Comparison of ENCODE assay signal across 10 cellular contexts in genomic region chr5:140343849-140344248, GRCh38. TPM values are rescaled to one million over a fixed set of nuclear protein-coding genes. Genes with fewer than 3 reads are reported as not detected.
DNase-seq lines count a peak whose midpoint lies in the region; ATAC-seq, FAIRE-seq and TF ChIP-seq lines count a peak whose summit lies in the region.
"Not testable (repeated sequence)": the region's sequence is repeated elsewhere in the genome, so short reads cannot be mapped to it uniquely, and the experiment has no call there.
"Had no signal": no experiment of that assay in that cellular context is flagged by ENCODE, and none has a peak within 500 bp of the region (broad histone marks: within the 10 kb centered on the region; RNA-seq: fewer than 3 reads in every experiment).

No MANE protein-coding gene starts in this region.

- not testable (repeated sequence) for H3K9me3 ChIP-seq in OCI-LY7 (ENCODE audit: low read length); keratinocyte (ENCODE audit: control insufficient read depth, low read depth, low read length)

- FAIRE-seq in keratinocyte (lab: Jason Lieb, UNC): not testable (repeated sequence)

- not testable (repeated sequence) for H3K27ac ChIP-seq in OCI-LY7 (ENCODE audit: low read depth, low read length, poor library complexity, severe bottlenecking)
- peak overlapping the region; percentile 49 for H3K27ac ChIP-seq in keratinocyte (ENCODE audit: control insufficient read depth, insufficient read depth, low read length)

- H3K9me1 ChIP-seq in keratinocyte (ENCODE audit: control insufficient read depth, extremely low read depth, insufficient read depth, low read length): peaks cover 16% of the 10 kb centered on the region

- not testable (repeated sequence) for H3K79me2 ChIP-seq in OCI-LY7 (ENCODE audit: insufficient read depth, low read depth, low read length)
- peaks cover 55% of the 10 kb centered on the region for H3K79me2 ChIP-seq in keratinocyte (ENCODE audit: control insufficient read depth, insufficient read depth, low read length)

- H2AFZ ChIP-seq in OCI-LY7 (ENCODE audit: low read length); keratinocyte (ENCODE audit: control insufficient read depth, low read length): not testable (repeated sequence)

- not testable (repeated sequence) for H3K27me3 ChIP-seq in keratinocyte (ENCODE audit: control insufficient read depth, extremely low read depth, insufficient read depth, low read length)

- H3K4me2 ChIP-seq in OCI-LY7 (ENCODE audit: low read length) (peak overlapping the region; percentile 79; the same call in 1 of the 2 replicates), keratinocyte (ENCODE audit: control insufficient read depth, extremely low read depth, insufficient read depth, low read depth, low read length) (peak overlapping the region; percentile 98)

- intact Hi-C loops in CD14-positive monocyte (cut with micrococcal nuclease): loop anchor here in 1 of 2 donors (5.0 kb wide), 1 partner anchor 37 kb away; no protein-coding TSS in a partner anchor
- intact Hi-C loops in OCI-LY7 (cut with micrococcal nuclease; ENCODE audit: unreplicated experiment): not testable (repeated sequence)
- intact Hi-C loops in activated CD4-positive, alpha-beta T cell treated with anti-CD3 and anti-CD28 coated beads, Interleukin-2, amount 10 ng/mL, durations not matched to agents 24 days and 14 days (cut with micrococcal nuclease): loop anchor here (2.0 kb wide), 1 partner anchor 169 kb away; the partner anchor contains the start of gene CYSTM1
- intact Hi-C loops in activated T-helper 2 cell treated with anti-CD3 and anti-CD28 coated beads, Interferon-gamma antibody, Interleukin-2, Interleukin-4, amounts not matched to agents 10 μg/mL and 5 μg/mL and 100 μg/mL, durations not matched to agents 14 hours and 24 hours and 36 hours (cut with micrococcal nuclease): loop anchor here (2.0 kb wide), 1 partner anchor 41 kb away; the partner anchor contains the start of gene PFDN1

- not testable (repeated sequence) for H3K27me3 Mint-ChIP-seq in CD14-positive monocyte (ENCODE audit: low read depth in 3 of 3); activated CD4-positive, alpha-beta T cell treated with anti-CD3 and anti-CD28 coated beads, Interleukin-2, amount 10 ng/mL, durations not matched to agents 24 days and 14 days; activated T-helper 2 cell treated with anti-CD3 and anti-CD28 coated beads, Interferon-gamma antibody, Interleukin-2, Interleukin-4, amounts not matched to agents 10 μg/mL and 5 μg/mL and 100 μg/mL, durations not matched to agents 14 hours and 24 hours and 36 hours (ENCODE audit: low read depth); chondrocyte (ENCODE audit: low read depth)
- H3K27me3 Mint-ChIP-seq in nephron (ENCODE audit: low read depth): peaks cover 47% of the 10 kb centered on the region
- H3K27me3 Mint-ChIP-seq in stimulated activated naive CD8-positive, alpha-beta T cell treated with anti-CD3 and anti-CD28 coated beads, Interleukin-15, amount 100 ng/mL, for 72 hours: peaks cover 24% of the 10 kb centered on the region

- peaks cover 46 to 63% of the 10 kb centered on the region in 2 donors for H3K36me3 Mint-ChIP-seq in CD14-positive monocyte
- peaks cover 44% of the 10 kb centered on the region for H3K36me3 Mint-ChIP-seq in activated CD4-positive, alpha-beta T cell treated with anti-CD3 and anti-CD28 coated beads, Interleukin-2, amount 10 ng/mL, durations not matched to agents 24 days and 14 days (ENCODE audit: low read depth)
- peaks cover 56% of the 10 kb centered on the region for H3K36me3 Mint-ChIP-seq in activated T-helper 2 cell treated with anti-CD3 and anti-CD28 coated beads, Interferon-gamma antibody, Interleukin-2, Interleukin-4, amounts not matched to agents 10 μg/mL and 5 μg/mL and 100 μg/mL, durations not matched to agents 14 hours and 24 hours and 36 hours (ENCODE audit: low read depth)
- H3K36me3 Mint-ChIP-seq in chondrocyte (ENCODE audit: low read depth); nephron (ENCODE audit: low read depth): not testable (repeated sequence)

- H3K27ac Mint-ChIP-seq in CD14-positive monocyte: peak overlapping the region; percentile 18 to 98 (median 91)
- H3K27ac Mint-ChIP-seq in activated CD4-positive, alpha-beta T cell treated with anti-CD3 and anti-CD28 coated beads, Interleukin-2, amount 10 ng/mL, durations not matched to agents 24 days and 14 days: peak overlapping the region; percentile 98
- not testable (repeated sequence) for H3K27ac Mint-ChIP-seq in activated T-helper 2 cell treated with anti-CD3 and anti-CD28 coated beads, Interferon-gamma antibody, Interleukin-2, Interleukin-4, amounts not matched to agents 10 μg/mL and 5 μg/mL and 100 μg/mL, durations not matched to agents 14 hours and 24 hours and 36 hours; chondrocyte (ENCODE audit: unreplicated experiment); nephron; stimulated activated naive CD8-positive, alpha-beta T cell treated with anti-CD3 and anti-CD28 coated beads, Interleukin-15, amount 100 ng/mL, for 72 hours

- TSS peak; percentile 45 for BruUV-seq in OCI-LY7 (replicated peaks; lab: Mats Ljungman, UMichigan)

- POLR2A ChIA-PET in OCI-LY7 (lab: Charles Lee): interaction anchor here (0.6 to 4.2 kb wide), 14 partner anchors 14 to 145 kb away, joined by 3 to 25 read pairs (median 4); partner anchors contain the start of genes PFDN1 and SLC4A9

- DNase-seq in CD14-positive monocyte (ENCODE audit: low spot score); OCI-LY7 (ENCODE audit: low spot score); activated CD4-positive, alpha-beta T cell treated with anti-CD3 and anti-CD28 coated beads, Interleukin-2, amount 10 ng/mL, durations not matched to agents 24 days and 14 days; activated T-helper 2 cell treated with anti-CD3 and anti-CD28 coated beads, Interferon-gamma antibody, Interleukin-2, Interleukin-4, amounts not matched to agents 10 μg/mL and 5 μg/mL and 100 μg/mL, durations not matched to agents 14 hours and 24 hours and 36 hours (ENCODE audit: low spot score); keratinocyte (ENCODE audit: low read depth, low spot score); stimulated activated naive CD8-positive, alpha-beta T cell treated with anti-CD3 and anti-CD28 coated beads, Interleukin-15, amount 100 ng/mL, for 72 hours: not testable (repeated sequence)
- DNase-seq in chondrocyte (ENCODE audit: low spot score): peak; percentile 6

- dilution Hi-C loops in keratinocyte (cut with MboI; ENCODE audit: extremely low pct_ligation_motif_present, low sequenced_read_pairs): not testable (repeated sequence)

- H3K4me3 Mint-ChIP-seq in CD14-positive monocyte (peak overlapping the region; percentile 49 to 100), nephron (peak overlapping the region in 2 of 3 experiments; percentile 40 to 45)
- H3K4me3 Mint-ChIP-seq in activated CD4-positive, alpha-beta T cell treated with anti-CD3 and anti-CD28 coated beads, Interleukin-2, amount 10 ng/mL, durations not matched to agents 24 days and 14 days: peak overlapping the region; percentile 89
- H3K4me3 Mint-ChIP-seq in activated T-helper 2 cell treated with anti-CD3 and anti-CD28 coated beads, Interferon-gamma antibody, Interleukin-2, Interleukin-4, amounts not matched to agents 10 μg/mL and 5 μg/mL and 100 μg/mL, durations not matched to agents 14 hours and 24 hours and 36 hours (ENCODE audit: low read depth): peak overlapping the region; percentile 87
- H3K4me3 Mint-ChIP-seq in chondrocyte (ENCODE audit: unreplicated experiment): not testable (repeated sequence)
- H3K4me3 Mint-ChIP-seq in stimulated activated naive CD8-positive, alpha-beta T cell treated with anti-CD3 and anti-CD28 coated beads, Interleukin-15, amount 100 ng/mL, for 72 hours: peak overlapping the region; percentile 19 to 86

- not testable (repeated sequence) for H3K4me3 ChIP-seq in OCI-LY7 (ENCODE audit: low read depth, low read length, poor library complexity, severe bottlenecking)
- H3K4me3 ChIP-seq in keratinocyte (ENCODE audit: control insufficient read depth in 2 of 3, extremely low read depth in 1 of 3, insufficient read depth in 2 of 3, low read depth in 1 of 3, low read length in 3 of 3): peak overlapping the region in 1 of 3 experiments; percentile 73

- H3K9me3 Mint-ChIP-seq in CD14-positive monocyte; activated CD4-positive, alpha-beta T cell treated with anti-CD3 and anti-CD28 coated beads, Interleukin-2, amount 10 ng/mL, durations not matched to agents 24 days and 14 days; activated T-helper 2 cell treated with anti-CD3 and anti-CD28 coated beads, Interferon-gamma antibody, Interleukin-2, Interleukin-4, amounts not matched to agents 10 μg/mL and 5 μg/mL and 100 μg/mL, durations not matched to agents 14 hours and 24 hours and 36 hours; chondrocyte (ENCODE audit: low read depth); nephron; stimulated activated naive CD8-positive, alpha-beta T cell treated with anti-CD3 and anti-CD28 coated beads, Interleukin-15, amount 100 ng/mL, for 72 hours: not testable (repeated sequence)

- not testable (repeated sequence) for ATAC-seq in stimulated activated naive CD8-positive, alpha-beta T cell treated with anti-CD3 and anti-CD28 coated beads, Interleukin-15, amount 100 ng/mL, for 72 hours

- H4K20me1 ChIP-seq in OCI-LY7 (ENCODE audit: insufficient read depth, low read length): not testable (repeated sequence)
- H4K20me1 ChIP-seq in keratinocyte (ENCODE audit: control insufficient read depth, extremely low read depth, insufficient read depth, low read length): peaks cover 19% of the 10 kb centered on the region

- H3K9ac ChIP-seq in keratinocyte (ENCODE audit: control insufficient read depth, extremely low read depth, insufficient read depth, low read length): not testable (repeated sequence)

- not testable (repeated sequence) for TF ChIP-seq CTCF in CD14-positive monocyte (IDR thresholded peaks at IDR 0.05); OCI-LY7 (conservative IDR thresholded peaks at IDR 0.05; ENCODE audit: low read length); chondrocyte (IDR thresholded peaks at IDR 0.05); keratinocyte (optimal IDR thresholded peaks at IDR 0.05 in 1 of 3, IDR thresholded peaks at IDR 0.05 in 1 of 3, conservative IDR thresholded peaks at IDR 0.05 in 1 of 3; ENCODE audit: extremely low read depth in 1 of 3, insufficient read depth in 2 of 3, low read length in 3 of 3); nephron (IDR thresholded peaks at IDR 0.05; ENCODE audit: unreplicated experiment in 3 of 3)

- not testable (repeated sequence) for H3K36me3 ChIP-seq in OCI-LY7 (ENCODE audit: insufficient read depth, low read length)
- peaks cover 17 to 38% of the 10 kb centered on the region in 2 experiments for H3K36me3 ChIP-seq in keratinocyte (ENCODE audit: control insufficient read depth in 2 of 2, extremely low read depth in 1 of 2, insufficient read depth in 2 of 2, low read length in 2 of 2)

- H3K4me1 Mint-ChIP-seq in CD14-positive monocyte (peaks cover 76% of the 10 kb centered on the region), chondrocyte (ENCODE audit: low read depth) (peaks cover 23% of the 10 kb centered on the region), nephron (peaks cover 30% of the 10 kb centered on the region)
- peaks cover 67% of the 10 kb centered on the region for H3K4me1 Mint-ChIP-seq in activated CD4-positive, alpha-beta T cell treated with anti-CD3 and anti-CD28 coated beads, Interleukin-2, amount 10 ng/mL, durations not matched to agents 24 days and 14 days
- peaks cover 47% of the 10 kb centered on the region for H3K4me1 Mint-ChIP-seq in activated T-helper 2 cell treated with anti-CD3 and anti-CD28 coated beads, Interferon-gamma antibody, Interleukin-2, Interleukin-4, amounts not matched to agents 10 μg/mL and 5 μg/mL and 100 μg/mL, durations not matched to agents 14 hours and 24 hours and 36 hours (ENCODE audit: low read depth)
- H3K4me1 Mint-ChIP-seq in stimulated activated naive CD8-positive, alpha-beta T cell treated with anti-CD3 and anti-CD28 coated beads, Interleukin-15, amount 100 ng/mL, for 72 hours: peaks cover 67% of the 10 kb centered on the region

- not testable (repeated sequence) for H3K9me2 ChIP-seq in OCI-LY7 (ENCODE audit: insufficient read depth, low read length)

- CTCF ChIA-PET in OCI-LY7 (lab: Charles Lee; ENCODE audit: unreplicated experiment): interaction anchor here (1.0 to 4.2 kb wide), 2 partner anchors 11 to 76 kb away, joined by 3 to 31 read pairs; no protein-coding TSS in a partner anchor

- peaks cover 75% of the 10 kb centered on the region for H3K4me1 ChIP-seq in OCI-LY7 (ENCODE audit: insufficient read depth, low read length, poor library complexity, severe bottlenecking)
- peaks cover 82% of the 10 kb centered on the region for H3K4me1 ChIP-seq in keratinocyte (ENCODE audit: control insufficient read depth, extremely low read depth, insufficient read depth, low read length)

RNA-seq across cellular contexts. Expression of gene HBEGF, which starts 2.6 kb away (rescaled TPM):
- polyA plus RNA-seq in CD14-positive monocyte: 10 to 100 TPM; 25.2 to 31.6 TPM
- 4.7 and 5.6 TPM in 2 replicates for total RNA-seq in OCI-LY7 (2014; rRNA removed; shearing (Covaris generic))
- 20.2 and 30.9 TPM in 2 replicates for total RNA-seq in OCI-LY7 (2022)
- 21.9 and 22.5 TPM in 2 replicates for total RNA-seq in activated CD4-positive, alpha-beta T cell treated with anti-CD3 and anti-CD28 coated beads, Interleukin-2, amount 10 ng/mL, durations not matched to agents 24 days and 14 days
- total RNA-seq in activated T-helper 2 cell treated with anti-CD3 and anti-CD28 coated beads, Interferon-gamma antibody, Interleukin-2, Interleukin-4, amounts not matched to agents 10 μg/mL and 5 μg/mL and 100 μg/mL, durations not matched to agents 14 hours and 24 hours and 36 hours: 15.7 and 17.1 TPM in 2 replicates
- total RNA-seq in chondrocyte: 2.8 to 8.0 TPM (median 7.2 TPM) in 3 replicates
- 29.0 to 53.1 TPM (median 34.2 TPM) in 3 replicates for polyA plus RNA-seq in keratinocyte
- polyA plus RNA-seq in keratinocyte (2011; ENCODE audit: low read depth): 45.6 TPM
- 24.8 and 37.0 TPM in 2 replicates for polyA plus RNA-seq in keratinocyte (2011; cell fraction: cytosol; rRNA removed)
- 108 and 131 TPM in 2 replicates for polyA plus RNA-seq in keratinocyte (2011; cell fraction: nucleus; rRNA removed)
- polyA plus RNA-seq in keratinocyte (2012; ENCODE audit: low replicate concordance): 22.1 and 109 TPM in 2 replicates
- 11.6 to 23.4 TPM (median 17.4 TPM) in 3 replicates for polyA minus RNA-seq in keratinocyte
- 13.8 TPM for polyA minus RNA-seq in keratinocyte (2011; cell fraction: cytosol; rRNA and poly(A)+ RNA removed)
- 30.2 and 41.6 TPM in 2 replicates for polyA minus RNA-seq in keratinocyte (2011; cell fraction: nucleus; rRNA and poly(A)+ RNA removed)

RNA-seq across cellular contexts. Expression of gene SLC4A9, which starts 16.1 kb away (rescaled TPM):
- polyA plus RNA-seq in CD14-positive monocyte: not detected
- total RNA-seq in OCI-LY7 (2014; rRNA removed; shearing (Covaris generic)): 0.05 and 0.22 TPM in 2 replicates
- total RNA-seq in OCI-LY7 (2022): 2.6 and 5.1 TPM in 2 replicates
- not detected in 2 replicates for total RNA-seq in activated CD4-positive, alpha-beta T cell treated with anti-CD3 and anti-CD28 coated beads, Interleukin-2, amount 10 ng/mL, durations not matched to agents 24 days and 14 days
- total RNA-seq in activated T-helper 2 cell treated with anti-CD3 and anti-CD28 coated beads, Interferon-gamma antibody, Interleukin-2, Interleukin-4, amounts not matched to agents 10 μg/mL and 5 μg/mL and 100 μg/mL, durations not matched to agents 14 hours and 24 hours and 36 hours: 0.18 TPM in 1 of 2 replicates, not detected in the other
- total RNA-seq in chondrocyte: not detected in 3 replicates
- polyA plus RNA-seq in keratinocyte: 0.04 to 0.14 TPM (median 0.07 TPM) in 3 replicates
- not detected for polyA plus RNA-seq in keratinocyte (2011; ENCODE audit: low read depth)
- polyA plus RNA-seq in keratinocyte (2011; cell fraction: cytosol; rRNA removed): 0.09 TPM in 1 of 2 replicates, not detected in the other
- 0.13 and 0.25 TPM in 2 replicates for polyA plus RNA-seq in keratinocyte (2011; cell fraction: nucleus; rRNA removed)
- 0.06 and 0.07 TPM in 2 replicates for polyA plus RNA-seq in keratinocyte (2012; ENCODE audit: low replicate concordance)
- not detected in 3 replicates for polyA minus RNA-seq in keratinocyte
- polyA minus RNA-seq in keratinocyte (2011; cell fraction: cytosol; rRNA and poly(A)+ RNA removed): not detected
- 0.11 TPM in 1 of 2 replicates, not detected in the other for polyA minus RNA-seq in keratinocyte (2011; cell fraction: nucleus; rRNA and poly(A)+ RNA removed)
- total RNA-seq: A172, H4 had no signal

RNA-seq across cellular contexts. Expression of gene PFDN1, which starts 40.9 kb away (rescaled TPM):
- polyA plus RNA-seq in CD14-positive monocyte (100 to 1,000 TPM in 1 of 2 donors, 10 to 100 TPM in 1; 82.2 to 105 TPM), keratinocyte (77.2 to 101 TPM (median 79.0 TPM) in 3 replicates)
- total RNA-seq in OCI-LY7 (2014; rRNA removed; shearing (Covaris generic)): 36.6 and 51.3 TPM in 2 replicates
- total RNA-seq in OCI-LY7 (2022) (73.9 and 82.1 TPM in 2 replicates), chondrocyte (44.5 to 50.5 TPM (median 49.0 TPM) in 3 replicates)
- 51.5 and 57.9 TPM in 2 replicates for total RNA-seq in activated CD4-positive, alpha-beta T cell treated with anti-CD3 and anti-CD28 coated beads, Interleukin-2, amount 10 ng/mL, durations not matched to agents 24 days and 14 days
- total RNA-seq in activated T-helper 2 cell treated with anti-CD3 and anti-CD28 coated beads, Interferon-gamma antibody, Interleukin-2, Interleukin-4, amounts not matched to agents 10 μg/mL and 5 μg/mL and 100 μg/mL, durations not matched to agents 14 hours and 24 hours and 36 hours: 60.4 and 61.0 TPM in 2 replicates
- polyA plus RNA-seq in keratinocyte (2011; ENCODE audit: low read depth): 192 TPM
- 100 and 122 TPM in 2 replicates for polyA plus RNA-seq in keratinocyte (2011; cell fraction: cytosol; rRNA removed)
- polyA plus RNA-seq in keratinocyte (2011; cell fraction: nucleus; rRNA removed): 40.9 and 43.3 TPM in 2 replicates
- polyA plus RNA-seq in keratinocyte (2012; ENCODE audit: low replicate concordance): 87.4 and 90.1 TPM in 2 replicates
- 79.0 to 84.7 TPM (median 83.4 TPM) in 3 replicates for polyA minus RNA-seq in keratinocyte
- 41.4 TPM for polyA minus RNA-seq in keratinocyte (2011; cell fraction: cytosol; rRNA and poly(A)+ RNA removed)
- 15.2 and 19.6 TPM in 2 replicates for polyA minus RNA-seq in keratinocyte (2011; cell fraction: nucleus; rRNA and poly(A)+ RNA removed)

RNA-seq across cellular contexts. Expression of gene ANKHD1, which starts 57.8 kb away (rescaled TPM):
- polyA plus RNA-seq in CD14-positive monocyte (10 to 100 TPM; 29.0 to 43.6 TPM), keratinocyte (39.5 to 65.9 TPM (median 54.3 TPM) in 3 replicates)
- total RNA-seq in OCI-LY7 (2014; rRNA removed; shearing (Covaris generic)): 90.6 and 91.5 TPM in 2 replicates
- total RNA-seq in OCI-LY7 (2022) (138 and 143 TPM in 2 replicates), chondrocyte (61.4 to 79.8 TPM (median 67.7 TPM) in 3 replicates)
- 118 and 121 TPM in 2 replicates for total RNA-seq in activated CD4-positive, alpha-beta T cell treated with anti-CD3 and anti-CD28 coated beads, Interleukin-2, amount 10 ng/mL, durations not matched to agents 24 days and 14 days
- 119 and 120 TPM in 2 replicates for total RNA-seq in activated T-helper 2 cell treated with anti-CD3 and anti-CD28 coated beads, Interferon-gamma antibody, Interleukin-2, Interleukin-4, amounts not matched to agents 10 μg/mL and 5 μg/mL and 100 μg/mL, durations not matched to agents 14 hours and 24 hours and 36 hours
- 179 TPM for polyA plus RNA-seq in keratinocyte (2011; ENCODE audit: low read depth)
- polyA plus RNA-seq in keratinocyte (2011; cell fraction: cytosol; rRNA removed): 20.3 and 36.1 TPM in 2 replicates
- polyA plus RNA-seq in keratinocyte (2011; cell fraction: nucleus; rRNA removed): 95.3 and 112 TPM in 2 replicates
- polyA plus RNA-seq in keratinocyte (2012; ENCODE audit: low replicate concordance): 40.4 and 64.5 TPM in 2 replicates
- 59.5 to 110 TPM (median 78.3 TPM) in 3 replicates for polyA minus RNA-seq in keratinocyte
- 22.4 TPM for polyA minus RNA-seq in keratinocyte (2011; cell fraction: cytosol; rRNA and poly(A)+ RNA removed)
- 82.0 and 150 TPM in 2 replicates for polyA minus RNA-seq in keratinocyte (2011; cell fraction: nucleus; rRNA and poly(A)+ RNA removed)
